21 cellular contexts compared by ENCODE assay signal in the genomic region with DNA sequence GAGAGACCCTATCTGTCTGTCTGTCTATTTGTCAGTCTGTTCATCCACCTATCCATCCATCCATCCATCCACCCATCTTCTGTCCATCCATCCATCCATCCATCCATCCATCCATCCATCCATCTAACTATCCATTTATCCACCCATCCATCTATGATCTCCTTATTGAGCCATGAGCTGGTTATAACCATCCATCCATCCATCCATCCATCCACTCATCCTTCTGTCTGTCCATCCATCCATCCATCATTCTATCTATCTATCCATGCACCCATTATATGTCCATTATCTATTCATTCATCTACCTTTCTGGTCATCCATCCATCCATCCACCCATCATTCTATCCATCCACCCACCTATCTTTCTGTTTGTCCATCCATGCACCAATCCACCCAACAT. TPM values are rescaled to one million over a fixed set of nuclear protein-coding genes. Genes with fewer than 3 reads are reported as not detected.
"Had no signal": no experiment of that assay in that cellular context is flagged by ENCODE, and none has a peak within 500 bp of the region (broad histone marks: within the 10 kb centered on the region; RNA-seq: fewer than 3 reads in every experiment).

No MANE protein-coding gene starts in this region.

- FAIRE-seq: RCC 7860 had no signal

- H3K4me3 Mint-ChIP-seq: IgD-negative memory B cell had no signal

- DNase-seq: KBM-7, MG63, NCI-H1092, NCI-H1105 treated with DMSO at 0.1 percent for 48 hours, NCI-H1417 treated with DMSO at 0.1 percent for 48 hours, NCI-H146, NCI-H1694 treated with DMSO at 0.1 percent for 48 hours, NCI-H1930, NCI-H2081, NCI-H2107, NCI-H2227 treated with DMSO at 0.1 percent for 48 hours, NCI-H446, NCI-H510A, NCI-H524 treated with DMSO at 0.1 percent for 48 hours, NCI-H69, NCI-H774, SHP77 treated with DMSO at 0.1 percent for 48 hours, SJCRH30 had no signal

- H3K4me1 ChIP-seq: SJCRH30 had no signal

- H3K27ac ChIP-seq: SJCRH30 had no signal

- H3K27me3 ChIP-seq: SJCRH30 had no signal

- H3K4me3 ChIP-seq: MG63, SJCRH30 had no signal

- H3K9me3 ChIP-seq: MG63, SJCRH30 had no signal

- H3K36me3 Mint-ChIP-seq: IgD-negative memory B cell had no signal

- H3K36me3 ChIP-seq: MG63, SJCRH30 had no signal

RNA-seq across cellular contexts. Expression of a gene that starts 44.6 kb away (rescaled TPM):
- total RNA-seq: Right ventricle myocardium inferior, SJCRH30 had no signal
- polyA plus RNA-seq: IgD-negative memory B cell had no signal
